21 cellular contexts compared by ENCODE assay signal in genomic region chr10:3882855-3883254, GRCh38.
"Had no signal": no experiment of that assay in that cellular context is flagged by ENCODE, and none has a peak within 500 bp of the region (broad histone marks: within the 10 kb centered on the region; RNA-seq: fewer than 3 reads in every experiment).

No MANE protein-coding gene starts in this region.

- H3K27ac Mint-ChIP-seq: activated naive CD8-positive, alpha-beta T cell; progenitor cell of endocrine pancreas; T-helper 2 cell treated with Interferon-gamma antibody and Interleukin-4, amounts not matched to agents 5 μg/mL and 100 μg/mL, for 36 hours had no signal

- H3K9me3 Mint-ChIP-seq: activated T-cell treated with anti-CD3 and anti-CD28 coated beads, Interleukin-2, amount 50 U/mL, for 4 hours; natural killer cell had no signal

- H3K4me3 ChIP-seq: mucosa of descending colon, smooth muscle cell, transverse colon had no signal

- H3K27me3 ChIP-seq: brain microvascular endothelial cell, transverse colon had no signal

- ATAC-seq: activated CD4-positive, CD25-positive, alpha-beta regulatory T cell treated with anti-CD3 and anti-CD28 coated beads, Interleukin-2, amount 50 U/mL, for 24 hours; activated T-cell treated with anti-CD3 and anti-CD28 coated beads, Interleukin-2, amount 50 U/mL, for 4 hours; esophagus mucosa; mucosa of descending colon; natural killer cell; right cardiac atrium had no signal

- DNase-seq: activated CD4-positive, alpha-beta T cell treated with anti-CD3 and anti-CD28 coated beads, Interleukin-2, amount 50 U/mL, for 48 hours; activated gamma-delta T cell; activated T-cell treated with anti-CD3 and anti-CD28 coated beads, Interleukin-2, amount 50 U/mL, for 4 hours; amygdala; brain microvascular endothelial cell; cerebellar nuclear complex; glutamatergic neuron; mucosa of descending colon; natural killer cell; occipital lobe; right cardiac atrium; stimulated activated naive CD4-positive, alpha-beta T cell; substantia nigra; transverse colon had no signal

- H3K36me3 ChIP-seq: brain microvascular endothelial cell, transverse colon had no signal

- H3K27ac ChIP-seq: brain microvascular endothelial cell, transverse colon had no signal

- H3K4me3 Mint-ChIP-seq: activated naive CD8-positive, alpha-beta T cell; activated T-cell treated with anti-CD3 and anti-CD28 coated beads, Interleukin-2, amount 50 U/mL, for 4 hours; dendritic cell treated with granulocyte-macrophage colony-stimulating factor and Interleukin-4, amounts not matched to agents 40 ng/mL and 50 ng/mL, for 4 days; natural killer cell; T-helper 2 cell treated with Interferon-gamma antibody and Interleukin-4, amounts not matched to agents 5 μg/mL and 100 μg/mL, for 36 hours had no signal

- H3K9me3 ChIP-seq: mucosa of descending colon, transverse colon had no signal

- H3K36me3 Mint-ChIP-seq: activated naive CD8-positive, alpha-beta T cell; natural killer cell had no signal

- H3K4me2 ChIP-seq: smooth muscle cell had no signal
